In the genomic region with DNA sequence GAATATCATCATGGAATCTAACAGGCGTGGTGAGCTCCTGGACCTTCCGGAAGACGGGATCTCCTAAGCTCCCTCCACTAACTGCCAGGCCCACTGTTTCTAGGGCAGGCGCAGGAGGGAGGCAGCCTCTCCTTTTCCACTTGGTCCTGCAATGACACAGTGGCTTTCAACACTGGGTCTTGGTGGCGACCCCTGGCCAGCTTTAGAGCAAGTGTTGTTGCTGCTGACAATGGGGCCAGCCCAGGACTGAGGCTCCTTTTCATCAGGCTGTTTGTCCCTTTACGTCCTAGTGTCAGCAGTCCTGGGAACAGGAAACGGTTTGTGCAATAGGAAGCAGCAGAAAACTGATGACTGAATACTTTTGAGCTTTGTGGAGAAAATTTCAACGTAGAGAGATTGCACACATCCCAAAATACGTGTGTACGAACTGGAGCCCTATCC, we compare ENCODE assay signal across 1 cellular context.
A peak's percentile ranks its signal among the peaks of the same experiment; 100 is the strongest.
TF ChIP-seq lines count a peak whose summit lies in the region.

No MANE protein-coding gene starts in this region.

TF ChIP-seq in HepG2, 621 proteins besides CTCF, POLR2A, EP300 and RAD21 (continued from another document and continues in another):
- TF ChIP-seq ZNF407 (CRISPR knock-in tag; IDR thresholded peaks at IDR 0.05; ENCODE audit: not compliant biosample characterization) (no peak), ZNF607 (CRISPR knock-in tag; IDR thresholded peaks at IDR 0.05; ENCODE audit: borderline replicate concordance) (no peak), ZNF605 (CRISPR knock-in tag; IDR thresholded peaks at IDR 0.05) (no peak), ZNF275 (CRISPR knock-in tag; IDR thresholded peaks at IDR 0.05; ENCODE audit: borderline replicate concordance) (0 out of 2 replicates have a peak, but pooled peaks have one; percentile 6), ATF7-NPFF (CRISPR knock-in tag; IDR thresholded peaks at IDR 0.05; ENCODE audit: low read depth) (peak; percentile 47; the same call in 1 of the 2 replicates), LCORL (IDR thresholded peaks at IDR 0.05) (no peak), LCORL (CRISPR knock-in tag; IDR thresholded peaks at IDR 0.05) (no peak), GTF3A (CRISPR knock-in tag; conservative IDR thresholded peaks at IDR 0.05) (no peak), TSC22D2 (CRISPR knock-in tag; IDR thresholded peaks at IDR 0.05; ENCODE audit: borderline replicate concordance) (no peak), SOX6 (IDR thresholded peaks at IDR 0.05) (no peak), SOX6 (CRISPR knock-in tag; IDR thresholded peaks at IDR 0.05) (peak; percentile 47), NFE2 (CRISPR knock-in tag; IDR thresholded peaks at IDR 0.05) (no peak), ZBTB38 (CRISPR knock-in tag; IDR thresholded peaks at IDR 0.05) (0 out of 2 replicates have a peak, but pooled peaks have one; percentile 53), SIN3A (IDR thresholded peaks at IDR 0.05; ENCODE audit: borderline replicate concordance, low read depth, low read length) (no peak), SOX5 (CRISPR knock-in tag; IDR thresholded peaks at IDR 0.05; ENCODE audit: borderline replicate concordance) (0 out of 2 replicates have a peak, but pooled peaks have one; percentile 22), HOXA9 (CRISPR knock-in tag; IDR thresholded peaks at IDR 0.05; ENCODE audit: borderline replicate concordance) (no peak), DZIP1 (CRISPR knock-in tag; IDR thresholded peaks at IDR 0.05) (no peak), CHD4 (IDR thresholded peaks at IDR 0.05; ENCODE audit: borderline replicate concordance, low read length) (no peak), U2AF1 (optimal IDR thresholded peaks at IDR 0.05; ENCODE audit: low read depth, low read length) (no peak), GABPB1 (CRISPR knock-in tag; IDR thresholded peaks at IDR 0.05) (peak; percentile 25; the same call in 1 of the 2 replicates), THYN1 (CRISPR knock-in tag; IDR thresholded peaks at IDR 0.05; ENCODE audit: borderline replicate concordance, low read depth) (no peak), MZF1 (CRISPR knock-in tag; IDR thresholded peaks at IDR 0.05; ENCODE audit: borderline replicate concordance) (no peak), SOX13 (IDR thresholded peaks at IDR 0.05) (no peak), SOX13 (CRISPR knock-in tag; conservative IDR thresholded peaks at IDR 0.05 in 1 of 2, IDR thresholded peaks at IDR 0.05 in 1 of 2) (0 out of 4 replicates have a peak, but pooled peaks of 1 of the 2 experiments have one; percentile 15), KLF15 (CRISPR knock-in tag; IDR thresholded peaks at IDR 0.05; ENCODE audit: borderline replicate concordance) (no peak), KLF16 (CRISPR knock-in tag; IDR thresholded peaks at IDR 0.05) (peak in 1 of 2 experiments; percentile 15; a peak in 1 of 4 replicates), NFE2L1 (CRISPR knock-in tag; IDR thresholded peaks at IDR 0.05; ENCODE audit: borderline replicate concordance) (no peak), MIXL1 (CRISPR knock-in tag; IDR thresholded peaks at IDR 0.05) (no peak), SMYD3 (CRISPR knock-in tag; IDR thresholded peaks at IDR 0.05) (no peak), ZNF615 (CRISPR knock-in tag; IDR thresholded peaks at IDR 0.05; ENCODE audit: borderline replicate concordance) (no peak), HNF4A (CRISPR knock-in tag; IDR thresholded peaks at IDR 0.05) (no peak), TCF12 (IDR thresholded peaks at IDR 0.05) (no peak), TCF12 (CRISPR knock-in tag; IDR thresholded peaks at IDR 0.05) (no peak), HOXA7 (CRISPR knock-in tag; IDR thresholded peaks at IDR 0.05) (no peak)
- TF ChIP-seq, protein P1, sequence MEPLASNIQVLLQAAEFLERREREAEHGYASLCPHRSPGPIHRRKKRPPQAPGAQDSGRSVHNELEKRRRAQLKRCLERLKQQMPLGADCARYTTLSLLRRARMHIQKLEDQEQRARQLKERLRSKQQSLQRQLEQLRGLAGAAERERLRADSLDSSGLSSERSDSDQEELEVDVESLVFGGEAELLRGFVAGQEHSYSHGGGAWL (CRISPR knock-in tag; IDR thresholded peaks at IDR 0.05) = no peak
- TF ChIP-seq, protein P2, sequence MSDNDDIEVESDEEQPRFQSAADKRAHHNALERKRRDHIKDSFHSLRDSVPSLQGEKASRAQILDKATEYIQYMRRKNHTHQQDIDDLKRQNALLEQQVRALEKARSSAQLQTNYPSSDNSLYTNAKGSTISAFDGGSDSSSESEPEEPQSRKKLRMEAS (IDR thresholded peaks at IDR 0.05) = no peak
- TF ChIP-seq, protein P3, sequence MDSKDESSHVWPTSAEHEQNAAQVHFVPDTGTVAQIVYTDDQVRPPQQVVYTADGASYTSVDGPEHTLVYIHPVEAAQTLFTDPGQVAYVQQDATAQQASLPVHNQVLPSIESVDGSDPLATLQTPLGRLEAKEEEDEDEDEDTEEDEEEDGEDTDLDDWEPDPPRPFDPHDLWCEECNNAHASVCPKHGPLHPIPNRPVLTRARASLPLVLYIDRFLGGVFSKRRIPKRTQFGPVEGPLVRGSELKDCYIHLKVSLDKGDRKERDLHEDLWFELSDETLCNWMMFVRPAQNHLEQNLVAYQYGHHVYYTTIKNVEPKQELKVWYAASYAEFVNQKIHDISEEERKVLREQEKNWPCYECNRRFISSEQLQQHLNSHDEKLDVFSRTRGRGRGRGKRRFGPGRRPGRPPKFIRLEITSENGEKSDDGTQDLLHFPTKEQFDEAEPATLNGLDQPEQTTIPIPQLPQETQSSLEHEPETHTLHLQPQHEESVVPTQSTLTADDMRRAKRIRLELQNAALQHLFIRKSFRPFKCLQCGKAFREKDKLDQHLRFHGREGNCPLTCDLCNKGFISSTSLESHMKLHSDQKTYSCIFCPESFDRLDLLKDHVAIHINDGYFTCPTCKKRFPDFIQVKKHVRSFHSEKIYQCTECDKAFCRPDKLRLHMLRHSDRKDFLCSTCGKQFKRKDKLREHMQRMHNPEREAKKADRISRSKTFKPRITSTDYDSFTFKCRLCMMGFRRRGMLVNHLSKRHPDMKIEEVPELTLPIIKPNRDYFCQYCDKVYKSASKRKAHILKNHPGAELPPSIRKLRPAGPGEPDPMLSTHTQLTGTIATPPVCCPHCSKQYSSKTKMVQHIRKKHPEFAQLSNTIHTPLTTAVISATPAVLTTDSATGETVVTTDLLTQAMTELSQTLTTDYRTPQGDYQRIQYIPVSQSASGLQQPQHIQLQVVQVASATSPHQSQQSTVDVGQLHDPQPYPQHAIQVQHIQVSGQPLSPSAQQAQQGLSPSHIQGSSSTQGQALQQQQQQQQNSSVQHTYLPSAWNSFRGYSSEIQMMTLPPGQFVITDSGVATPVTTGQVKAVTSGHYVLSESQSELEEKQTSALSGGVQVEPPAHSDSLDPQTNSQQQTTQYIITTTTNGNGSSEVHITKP (CRISPR knock-in tag; IDR thresholded peaks at IDR 0.05; ENCODE audit: low read depth) = 0 out of 2 replicates have a peak, but pooled peaks have one; percentile 17
- TF ChIP-seq, protein P4, sequence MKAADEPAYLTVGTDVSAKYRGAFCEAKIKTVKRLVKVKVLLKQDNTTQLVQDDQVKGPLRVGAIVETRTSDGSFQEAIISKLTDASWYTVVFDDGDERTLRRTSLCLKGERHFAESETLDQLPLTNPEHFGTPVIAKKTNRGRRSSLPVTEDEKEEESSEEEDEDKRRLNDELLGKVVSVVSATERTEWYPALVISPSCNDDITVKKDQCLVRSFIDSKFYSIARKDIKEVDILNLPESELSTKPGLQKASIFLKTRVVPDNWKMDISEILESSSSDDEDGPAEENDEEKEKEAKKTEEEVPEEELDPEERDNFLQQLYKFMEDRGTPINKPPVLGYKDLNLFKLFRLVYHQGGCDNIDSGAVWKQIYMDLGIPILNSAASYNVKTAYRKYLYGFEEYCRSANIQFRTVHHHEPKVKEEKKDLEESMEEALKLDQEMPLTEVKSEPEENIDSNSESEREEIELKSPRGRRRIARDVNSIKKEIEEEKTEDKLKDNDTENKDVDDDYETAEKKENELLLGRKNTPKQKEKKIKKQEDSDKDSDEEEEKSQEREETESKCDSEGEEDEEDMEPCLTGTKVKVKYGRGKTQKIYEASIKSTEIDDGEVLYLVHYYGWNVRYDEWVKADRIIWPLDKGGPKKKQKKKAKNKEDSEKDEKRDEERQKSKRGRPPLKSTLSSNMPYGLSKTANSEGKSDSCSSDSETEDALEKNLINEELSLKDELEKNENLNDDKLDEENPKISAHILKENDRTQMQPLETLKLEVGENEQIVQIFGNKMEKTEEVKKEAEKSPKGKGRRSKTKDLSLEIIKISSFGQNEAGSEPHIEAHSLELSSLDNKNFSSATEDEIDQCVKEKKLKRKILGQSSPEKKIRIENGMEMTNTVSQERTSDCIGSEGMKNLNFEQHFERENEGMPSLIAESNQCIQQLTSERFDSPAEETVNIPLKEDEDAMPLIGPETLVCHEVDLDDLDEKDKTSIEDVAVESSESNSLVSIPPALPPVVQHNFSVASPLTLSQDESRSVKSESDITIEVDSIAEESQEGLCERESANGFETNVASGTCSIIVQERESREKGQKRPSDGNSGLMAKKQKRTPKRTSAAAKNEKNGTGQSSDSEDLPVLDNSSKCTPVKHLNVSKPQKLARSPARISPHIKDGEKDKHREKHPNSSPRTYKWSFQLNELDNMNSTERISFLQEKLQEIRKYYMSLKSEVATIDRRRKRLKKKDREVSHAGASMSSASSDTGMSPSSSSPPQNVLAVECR (CRISPR knock-in tag; IDR thresholded peaks at IDR 0.05; ENCODE audit: borderline replicate concordance) = no peak
